ENCODE assay signal across 16 cellular contexts in the genomic region with DNA sequence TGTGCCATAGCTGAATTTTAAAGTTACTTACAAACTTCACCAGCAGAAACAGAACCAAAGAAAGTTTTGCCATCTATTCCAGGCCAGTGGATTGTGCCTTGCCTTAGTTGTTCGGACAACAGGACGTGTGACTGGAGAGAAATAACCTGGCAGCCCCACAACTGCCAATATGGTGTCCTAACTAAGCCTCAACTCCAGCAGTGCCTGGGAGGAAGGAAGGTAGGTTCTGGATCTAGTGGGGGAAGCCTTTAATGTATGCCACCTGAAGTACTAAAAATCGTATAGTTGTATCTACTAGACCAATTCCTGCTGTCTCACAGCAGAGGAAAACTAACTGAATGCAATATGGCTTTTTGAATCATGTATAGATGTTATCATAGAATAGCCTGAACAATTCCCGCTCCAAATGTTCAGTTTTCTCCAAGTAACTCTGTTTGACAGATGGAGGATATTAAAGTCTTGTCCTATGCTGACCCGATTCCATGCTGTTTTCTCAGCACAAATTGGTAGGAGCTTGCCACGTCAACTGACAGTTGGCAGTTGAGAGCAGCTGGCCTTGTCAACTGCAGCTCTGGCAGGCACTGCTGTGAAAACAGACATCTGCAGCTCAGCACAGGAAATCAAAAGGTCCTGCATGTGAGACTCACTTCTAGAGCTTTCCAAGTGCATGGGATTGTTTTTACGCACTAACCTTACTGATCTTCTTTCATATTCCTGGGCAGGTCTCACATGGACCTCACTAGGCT.
DNase-seq lines count a peak whose midpoint lies in the region; ATAC-seq and TF ChIP-seq lines count a peak whose summit lies in the region.
"Had no signal": no experiment of that assay in that cellular context is flagged by ENCODE, and none has a peak within 500 bp of the region (broad histone marks: within the 10 kb centered on the region; RNA-seq: fewer than 3 reads in every experiment).

No MANE protein-coding gene starts in this region.

- H3K27me3 ChIP-seq in SK-N-SH (ENCODE audit: insufficient read depth) = no peaks in the 10 kb centered on the region
- no peaks in the 10 kb centered on the region for H3K27me3 ChIP-seq in neuronal stem cell (ENCODE audit: control insufficient read depth in 3 of 3, insufficient read depth in 3 of 3, low read depth in 1 of 3, low read length in 3 of 3)
- H3K27me3 ChIP-seq: cardiac muscle cell, upper lobe of left lung had no signal

- no peak overlapping the region for H2AK5ac ChIP-seq in neuronal stem cell (ENCODE audit: low read depth, low read length)

- no peak overlapping the region for H4K8ac ChIP-seq in neuronal stem cell (ENCODE audit: low read depth, low read length)

- H3K79me1 ChIP-seq in neuronal stem cell (ENCODE audit: low read depth, low read length) = no peaks in the 10 kb centered on the region

- no peak overlapping the region for H3K18ac ChIP-seq in neuronal stem cell (ENCODE audit: low read length)

- no peak overlapping the region for H2BK15ac ChIP-seq in neuronal stem cell (ENCODE audit: low read length)

- peak overlapping the region in 1 of 2 experiments; percentile 64; a peak in 2 of 4 replicates for H3K27ac ChIP-seq in SK-N-SH (ENCODE audit: low read depth in 2 of 2, low read length in 1 of 2)
- H3K27ac ChIP-seq in neuronal stem cell (replicated peaks; ENCODE audit: low read length) = no peak overlapping the region
- H3K27ac ChIP-seq: cardiac muscle cell, upper lobe of left lung had no signal

- peaks cover 13% of the 10 kb centered on the region for H3K4me1 Mint-ChIP-seq in osteocyte (ENCODE audit: unreplicated experiment)
- H3K4me1 Mint-ChIP-seq in activated CD4-positive, alpha-beta T cell treated with anti-CD3 and anti-CD28 coated beads, Interleukin-2, amount 10 ng/mL, durations not matched to agents 7 days and 5 days = no peaks in the 10 kb centered on the region
- H3K4me1 Mint-ChIP-seq: WTC11 had no signal

- no peak overlapping the region for H3K14ac ChIP-seq in neuronal stem cell (ENCODE audit: low read length)

- H3K4ac ChIP-seq in neuronal stem cell (ENCODE audit: low read length) = no peak overlapping the region

- H4K91ac ChIP-seq in neuronal stem cell (ENCODE audit: low read depth, low read length, poor library complexity) = no peak overlapping the region

- ATAC-seq in HG02759 (IDR thresholded peaks at IDR 0.05; ENCODE audit: unreplicated experiment) (no peak), GM21576 (IDR thresholded peaks at IDR 0.05; ENCODE audit: unreplicated experiment) (no peak)
- ATAC-seq: WTC11 had no signal

- no peak overlapping the region for H3K4me3 Mint-ChIP-seq in osteocyte (ENCODE audit: unreplicated experiment)
- no peak overlapping the region for H3K4me3 Mint-ChIP-seq in activated CD4-positive, alpha-beta T cell treated with anti-CD3 and anti-CD28 coated beads, Interleukin-2, amount 10 ng/mL, durations not matched to agents 7 days and 5 days
- H3K4me3 Mint-ChIP-seq: WTC11 had no signal

- H3K4me1 ChIP-seq in SK-N-SH (ENCODE audit: control insufficient read depth in 1 of 2, insufficient read depth in 2 of 2, low read depth in 1 of 2, low read length in 1 of 2) (peaks cover 0 to 20% of the 10 kb centered on the region in 2 experiments; a peak in 2 of 4 replicates), neuronal stem cell (ENCODE audit: control insufficient read depth in 2 of 2, insufficient read depth in 1 of 2, low read depth in 1 of 2, low read length in 2 of 2) (no peaks in the 10 kb centered on the region)
- H3K4me1 ChIP-seq: upper lobe of left lung had no signal

- TF ChIP-seq RAD21 in SK-N-SH (IDR thresholded peaks at IDR 0.05; ENCODE audit: low read length) = no peak

- WGBS in SK-N-SH (ENCODE audit: low lambda C conversion rate) = 58% methylated on average over 7 of the region's 7 CpGs
- WGBS in neuronal stem cell (ENCODE audit: extremely low coverage in 2 of 2, insufficient read length in 2 of 2, insufficient replicate concordance in 1 of 2), 2 donors = no CpG with 5 or more reads among the region's 7 CpGs

- peaks cover 10% of the 10 kb centered on the region for H3K9me3 Mint-ChIP-seq in osteocyte (ENCODE audit: unreplicated experiment)
- peaks cover 2% of the 10 kb centered on the region for H3K9me3 Mint-ChIP-seq in activated CD4-positive, alpha-beta T cell treated with anti-CD3 and anti-CD28 coated beads, Interleukin-2, amount 10 ng/mL, durations not matched to agents 7 days and 5 days

- no peak overlapping the region for H3K23ac ChIP-seq in neuronal stem cell (ENCODE audit: low read depth, low read length, poor library complexity)

- H2BK120ac ChIP-seq in neuronal stem cell (ENCODE audit: low read depth, low read length) = no peak overlapping the region

- no peaks in the 10 kb centered on the region for H3K36me3 Mint-ChIP-seq in osteocyte (ENCODE audit: unreplicated experiment)
- no peaks in the 10 kb centered on the region for H3K36me3 Mint-ChIP-seq in activated CD4-positive, alpha-beta T cell treated with anti-CD3 and anti-CD28 coated beads, Interleukin-2, amount 10 ng/mL, durations not matched to agents 7 days and 5 days (ENCODE audit: low read depth)
- H3K36me3 Mint-ChIP-seq: WTC11 had no signal

- peak overlapping the region; percentile 40 for H3K27ac Mint-ChIP-seq in osteocyte (ENCODE audit: unreplicated experiment)
- H3K27ac Mint-ChIP-seq in activated CD4-positive, alpha-beta T cell treated with anti-CD3 and anti-CD28 coated beads, Interleukin-2, amount 10 ng/mL, durations not matched to agents 7 days and 5 days = no peak overlapping the region
- H3K27ac Mint-ChIP-seq: WTC11 had no signal

- H3F3A ChIP-seq in SK-N-SH (replicated peaks; ENCODE audit: insufficient read depth) = no peaks in the 10 kb centered on the region

- CTCF ChIA-PET in SK-N-SH (lab: Yijun Ruan, JAX) = interaction anchor here (1.1 to 2.8 kb wide), 5 partner anchors 11 to 93 kb away, joined by 3 to 13 read pairs (median 4); a partner anchor contains a TSS
- CTCF ChIA-PET in activated CD4-positive, alpha-beta T cell treated with anti-CD3 and anti-CD28 coated beads, Interleukin-2, amount 10 ng/mL, durations not matched to agents 7 days and 5 days (lab: Charles Lee) = no interaction called here

- no peak overlapping the region for H2BK12ac ChIP-seq in neuronal stem cell (ENCODE audit: low read length)

- H4K20me1 ChIP-seq in SK-N-SH (ENCODE audit: insufficient read depth) = no peaks in the 10 kb centered on the region

- H3K79me2 ChIP-seq in SK-N-SH (ENCODE audit: insufficient read depth) = no peaks in the 10 kb centered on the region

- no peaks in the 10 kb centered on the region for H3K9me2 ChIP-seq in SK-N-SH

- H3K27me3 Mint-ChIP-seq in osteocyte (ENCODE audit: unreplicated experiment) = no peaks in the 10 kb centered on the region
- peaks cover 2% of the 10 kb centered on the region for H3K27me3 Mint-ChIP-seq in activated CD4-positive, alpha-beta T cell treated with anti-CD3 and anti-CD28 coated beads, Interleukin-2, amount 10 ng/mL, durations not matched to agents 7 days and 5 days

- H2AFZ ChIP-seq in SK-N-SH (ENCODE audit: low read depth) (no peak overlapping the region), neuronal stem cell (ENCODE audit: low read length) (no peak overlapping the region)

- H2BK5ac ChIP-seq in neuronal stem cell (ENCODE audit: low read length) = no peak overlapping the region

- H3K9me3 ChIP-seq in SK-N-SH (no peaks in the 10 kb centered on the region), neuronal stem cell (replicated peaks in 1 of 2; ENCODE audit: control insufficient read depth in 2 of 2, insufficient read depth in 1 of 2, low read depth in 1 of 2, low read length in 2 of 2) (peaks cover 0 to 4% of the 10 kb centered on the region in 2 donors)
- H3K9me3 ChIP-seq: upper lobe of left lung had no signal

- DNase-seq in COR-L47 (lab: John Stamatoyannopoulos, UW) (peak; percentile 14), LHCN-M2 (ENCODE audit: low read depth) (peak; percentile 97), SK-N-SH (peak; percentile 25), osteocyte (ENCODE audit: extremely low spot score, unreplicated experiment) (no peak), neuronal stem cell (ENCODE audit: low spot score) (no peak)
- DNase-seq in activated CD4-positive, alpha-beta T cell treated with anti-CD3 and anti-CD28 coated beads, Interleukin-2, amount 10 ng/mL, durations not matched to agents 7 days and 5 days = no peak
- DNase-seq: activated CD8-positive, alpha-beta memory T cell treated with anti-CD3 and anti-CD28 coated beads, Interleukin-2, amount 50 U/mL, for 48 hours; activated naive CD4-positive, alpha-beta T cell treated with anti-CD3 and anti-CD28 coated beads, Interleukin-2, amount 50 U/mL, for 16 hours; midbrain; NCI-H1105; stimulated activated CD4-positive, alpha-beta T cell treated with anti-CD3 and anti-CD28 coated beads, Interleukin-2, amount 100 ng/mL, for 24 hours; upper lobe of left lung had no signal

- TF ChIP-seq EP300 in SK-N-SH (IDR thresholded peaks at IDR 0.05; ENCODE audit: borderline replicate concordance in 1 of 2, low read depth in 1 of 2, low read length in 1 of 2) = no peak; a peak in 1 of 4 replicates

- H3K4me3 ChIP-seq in SK-N-SH (ENCODE audit: low read depth in 2 of 2, low read length in 1 of 2) = no peak overlapping the region
- no peak overlapping the region for H3K4me3 ChIP-seq in neuronal stem cell (ENCODE audit: low read length in 2 of 2)
- H3K4me3 ChIP-seq: cardiac muscle cell, upper lobe of left lung had no signal

- H3K9ac ChIP-seq in SK-N-SH (no peak overlapping the region), neuronal stem cell (ENCODE audit: low read depth, low read length, poor library complexity) (no peak overlapping the region)

- no peak overlapping the region for H3K4me2 ChIP-seq in SK-N-SH
- no peak overlapping the region for H3K4me2 ChIP-seq in neuronal stem cell (ENCODE audit: insufficient read depth, low read length, poor library complexity, severe bottlenecking)

- H3K36me3 ChIP-seq in SK-N-SH (replicated peaks in 1 of 2; ENCODE audit: control insufficient read depth in 1 of 2, insufficient read depth in 2 of 2, low read length in 1 of 2) (no peaks in the 10 kb centered on the region), neuronal stem cell (replicated peaks in 1 of 2; ENCODE audit: control insufficient read depth in 2 of 2, insufficient read depth in 2 of 2, low read length in 2 of 2) (no peaks in the 10 kb centered on the region)
- H3K36me3 ChIP-seq: cardiac muscle cell, upper lobe of left lung had no signal

- TF ChIP-seq CTCF in SK-N-SH (IDR thresholded peaks at IDR 0.05) = no peak
- no peak for TF ChIP-seq CTCF in osteocyte (IDR thresholded peaks at IDR 0.05)

- POLR2A ChIA-PET in SK-N-SH (lab: Yijun Ruan, JAX) = interaction anchor here (0.7 kb wide), 1 partner anchor 60 kb away, joined by 3 read pairs; no protein-coding TSS in a partner anchor
- POLR2A ChIA-PET in activated CD4-positive, alpha-beta T cell treated with anti-CD3 and anti-CD28 coated beads, Interleukin-2, amount 10 ng/mL, durations not matched to agents 7 days and 5 days (lab: Charles Lee) = no interaction called here

TF ChIP-seq in SK-N-SH, 30 proteins besides CTCF, POLR2A, EP300 and RAD21 (continues in another document):
- TF ChIP-seq GATA2 (CRISPR knock-in tag; IDR thresholded peaks at IDR 0.05) (peak; percentile 53), ELF1 (IDR thresholded peaks at IDR 0.05) (no peak), CHD2 (IDR thresholded peaks at IDR 0.05; ENCODE audit: low read length, partially characterized antibody) (no peak), MXI1 (IDR thresholded peaks at IDR 0.05; ENCODE audit: low read depth, low read length) (peak; percentile 80), EZH2phosphoT487 (IDR thresholded peaks at IDR 0.05; ENCODE audit: borderline replicate concordance, low read depth) (no peak)

Comparison
In these comparisons a context has a peak if more than half of its experiments do, and no peak if none do; other contexts are left out.
1. DNase-seq: peak in COR-L47 (single experiment), LHCN-M2 (single experiment) and SK-N-SH (single experiment); none in osteocyte (single experiment), neuronal stem cell (single experiment) and activated CD4-positive, alpha-beta T cell treated with anti-CD3 and anti-CD28 coated beads, Interleukin-2, amount 10 ng/mL, durations not matched to agents 7 days and 5 days (single experiment).